1 cellular context compared by ENCODE assay signal in genomic region chr21:37592496-37592895, GRCh38.
TF ChIP-seq lines count a peak whose summit lies in the region.

No MANE protein-coding gene starts in this region.

TF ChIP-seq in K562, 482 proteins besides CTCF, POLR2A, EP300 and RAD21 (continued from another document):
- TF ChIP-seq ZFP36 (IDR thresholded peaks at IDR 0.05; ENCODE audit: low read depth, low read length, partially characterized antibody) = no peak
- TF ChIP-seq ZNF518B (CRISPR knock-in tag; IDR thresholded peaks at IDR 0.05) = no peak
